Comparison of ENCODE assay signal across 37 cellular contexts in the genomic region with DNA sequence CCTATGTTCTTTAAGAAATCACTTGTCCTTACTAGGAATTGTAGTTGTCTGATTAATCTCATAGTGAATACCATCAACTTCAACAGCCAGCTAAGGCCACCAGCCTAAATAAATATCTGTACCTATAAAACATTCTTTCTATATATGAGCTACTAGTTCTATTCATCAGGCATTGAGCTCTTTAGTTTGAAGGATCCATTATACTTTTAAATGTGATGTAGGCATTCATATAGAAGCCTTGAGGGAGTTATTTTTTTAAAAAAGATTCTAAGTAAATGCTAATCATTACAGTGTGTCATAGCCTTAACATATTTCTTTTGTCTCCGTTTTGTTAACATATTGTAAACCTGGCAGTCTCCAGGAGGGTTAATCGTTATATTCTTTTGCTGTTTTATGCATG.
"Had no signal": no experiment of that assay in that cellular context is flagged by ENCODE, and none has a peak within 500 bp of the region (broad histone marks: within the 10 kb centered on the region; RNA-seq: fewer than 3 reads in every experiment).

No MANE protein-coding gene starts in this region.

- H3K36me3 ChIP-seq: adrenal gland, ascending aorta, brain microvascular endothelial cell, breast epithelium, cardiac muscle cell had no signal

- H3K27me3 ChIP-seq: adrenal gland, ascending aorta, body of pancreas, brain microvascular endothelial cell, breast epithelium, cardiac muscle cell had no signal

- ATAC-seq: activated naive CD4-positive, alpha-beta T cell treated with anti-CD3 and anti-CD28 coated beads, Interleukin-2, amount 50 U/mL, for 72 hours; activated naive CD8-positive, alpha-beta T cell treated with anti-CD3 and anti-CD28 coated beads, Interleukin-2, amount 50 U/mL, for 24 hours; activated T-cell treated with anti-CD3 and anti-CD28 coated beads, Interleukin-2, amount 50 U/mL, for 4 hours; activated T-cell treated with anti-CD3 and anti-CD28 coated beads, Interleukin-2, amount 50 U/mL, for 72 hours; activated T-helper 17 cell treated with anti-CD3 and anti-CD28 coated beads, Interleukin-2, amount 50 U/mL, for 72 hours; body of pancreas had no signal

- H3K36me3 Mint-ChIP-seq: activated naive CD4-positive, alpha-beta T cell treated with anti-CD3 and anti-CD28 coated beads, Interleukin-2, amount 10 ng/mL, durations not matched to agents 7 days and 5 days; activated naive CD4-positive, alpha-beta T cell treated with anti-CD3 and anti-CD28 coated beads, Interleukin-2, amount 50 U/mL, for 24 hours; activated naive CD4-positive, alpha-beta T cell treated with anti-CD3 and anti-CD28 coated beads, Interleukin-2, amount 50 U/mL, for 72 hours; activated naive CD8-positive, alpha-beta T cell; activated naive CD8-positive, alpha-beta T cell treated with anti-CD3 and anti-CD28 coated beads for 36 hours; activated naive CD8-positive, alpha-beta T cell treated with anti-CD3 and anti-CD28 coated beads, Interleukin-2, amount 10 ng/mL, durations not matched to agents 7 days and 5 days; brain had no signal

- H3K4me3 ChIP-seq: adrenal gland, ascending aorta, body of pancreas, breast epithelium, cardiac muscle cell had no signal

- H3K4me3 Mint-ChIP-seq: activated naive CD4-positive, alpha-beta T cell treated with anti-CD3 and anti-CD28 coated beads for 36 hours; activated naive CD4-positive, alpha-beta T cell treated with anti-CD3 and anti-CD28 coated beads, Interleukin-2, amount 10 ng/mL, durations not matched to agents 7 days and 5 days; activated naive CD4-positive, alpha-beta T cell treated with anti-CD3 and anti-CD28 coated beads, Interleukin-2, amount 50 U/mL, for 24 hours; activated naive CD8-positive, alpha-beta T cell; activated naive CD8-positive, alpha-beta T cell treated with anti-CD3 and anti-CD28 coated beads for 36 hours; activated naive CD8-positive, alpha-beta T cell treated with anti-CD3 and anti-CD28 coated beads, Interleukin-2, amount 10 ng/mL, durations not matched to agents 7 days and 5 days; activated naive CD8-positive, alpha-beta T cell treated with anti-CD3 and anti-CD28 coated beads, Interleukin-2, amount 50 U/mL, for 24 hours; activated T-cell treated with anti-CD3 and anti-CD28 coated beads, Interleukin-2, amount 50 U/mL, for 24 hours; activated T-cell treated with anti-CD3 and anti-CD28 coated beads, Interleukin-2, amount 50 U/mL, for 4 hours; activated T-cell treated with anti-CD3 and anti-CD28 coated beads, Interleukin-2, amount 50 U/mL, for 72 hours; activated T-helper 1 cell treated with anti-CD3 and anti-CD28 coated beads, Interleukin-12 subunit alpha, Interleukin-12 subunit beta, Interleukin-2, Interleukin-4 antibody, amounts not matched to agents 30 ng/mL and 10 ng/mL and 1 ng/mL, durations not matched to agents 14 hours and 24 hours and 36 hours; activated T-helper 17 cell treated with anti-CD3 and anti-CD28 coated beads, Interleukin-2, amount 50 U/mL, for 72 hours; brain; central memory CD8-positive, alpha-beta T cell had no signal

- H3K27ac ChIP-seq: adrenal gland, ascending aorta, body of pancreas, brain microvascular endothelial cell, breast epithelium, cardiac muscle cell had no signal

- H3K4me1 ChIP-seq: adrenal gland, ascending aorta, body of pancreas, breast epithelium had no signal

- H3K4me1 Mint-ChIP-seq: activated naive CD4-positive, alpha-beta T cell treated with anti-CD3 and anti-CD28 coated beads, Interleukin-2, amount 10 ng/mL, durations not matched to agents 7 days and 5 days; activated naive CD4-positive, alpha-beta T cell treated with anti-CD3 and anti-CD28 coated beads, Interleukin-2, amount 50 U/mL, for 24 hours; activated naive CD8-positive, alpha-beta T cell treated with anti-CD3 and anti-CD28 coated beads for 36 hours; activated naive CD8-positive, alpha-beta T cell treated with anti-CD3 and anti-CD28 coated beads, Interleukin-2, amount 10 ng/mL, durations not matched to agents 7 days and 5 days; activated naive CD8-positive, alpha-beta T cell treated with anti-CD3 and anti-CD28 coated beads, Interleukin-2, amount 50 U/mL, for 24 hours; activated T-helper 17 cell treated with anti-CD3 and anti-CD28 coated beads, Interleukin-2, amount 50 U/mL, for 72 hours; central memory CD8-positive, alpha-beta T cell had no signal

- H3K27me3 Mint-ChIP-seq: activated naive CD4-positive, alpha-beta T cell treated with anti-CD3 and anti-CD28 coated beads, Interleukin-2, amount 10 ng/mL, durations not matched to agents 7 days and 5 days; activated naive CD4-positive, alpha-beta T cell treated with anti-CD3 and anti-CD28 coated beads, Interleukin-2, amount 50 U/mL, for 24 hours; activated naive CD8-positive, alpha-beta T cell; activated naive CD8-positive, alpha-beta T cell treated with anti-CD3 and anti-CD28 coated beads for 36 hours; activated naive CD8-positive, alpha-beta T cell treated with anti-CD3 and anti-CD28 coated beads, Interleukin-2, amount 10 ng/mL, durations not matched to agents 7 days and 5 days; activated naive CD8-positive, alpha-beta T cell treated with anti-CD3 and anti-CD28 coated beads, Interleukin-2, amount 50 U/mL, for 24 hours; activated T-cell treated with anti-CD3 and anti-CD28 coated beads, Interleukin-2, amount 50 U/mL, for 24 hours; activated T-helper 17 cell treated with anti-CD3 and anti-CD28 coated beads, Interleukin-2, amount 50 U/mL, for 72 hours; brain; central memory CD8-positive, alpha-beta T cell had no signal

- H3K27ac Mint-ChIP-seq: activated naive CD4-positive, alpha-beta T cell treated with anti-CD3 and anti-CD28 coated beads for 36 hours; activated naive CD4-positive, alpha-beta T cell treated with anti-CD3 and anti-CD28 coated beads, Interleukin-2, amount 10 ng/mL, durations not matched to agents 7 days and 5 days; activated naive CD4-positive, alpha-beta T cell treated with anti-CD3 and anti-CD28 coated beads, Interleukin-2, amount 50 U/mL, for 24 hours; activated naive CD4-positive, alpha-beta T cell treated with anti-CD3 and anti-CD28 coated beads, Interleukin-2, amount 50 U/mL, for 72 hours; activated naive CD8-positive, alpha-beta T cell; activated naive CD8-positive, alpha-beta T cell treated with anti-CD3 and anti-CD28 coated beads for 36 hours; activated naive CD8-positive, alpha-beta T cell treated with anti-CD3 and anti-CD28 coated beads, Interleukin-2, amount 10 ng/mL, durations not matched to agents 7 days and 5 days; activated naive CD8-positive, alpha-beta T cell treated with anti-CD3 and anti-CD28 coated beads, Interleukin-2, amount 50 U/mL, for 24 hours; activated T-cell treated with anti-CD3 and anti-CD28 coated beads, Interleukin-2, amount 50 U/mL, for 24 hours; activated T-cell treated with anti-CD3 and anti-CD28 coated beads, Interleukin-2, amount 50 U/mL, for 72 hours; activated T-helper 1 cell treated with anti-CD3 and anti-CD28 coated beads, Interleukin-12 subunit alpha, Interleukin-12 subunit beta, Interleukin-2, Interleukin-4 antibody, amounts not matched to agents 30 ng/mL and 10 ng/mL and 1 ng/mL, durations not matched to agents 14 hours and 24 hours and 36 hours; activated T-helper 17 cell treated with anti-CD3 and anti-CD28 coated beads, Interleukin-2, amount 50 U/mL, for 72 hours; activated T-helper 2 cell treated with anti-CD3 and anti-CD28 coated beads, Interferon-gamma antibody, Interleukin-2, Interleukin-4, amounts not matched to agents 10 μg/mL and 5 μg/mL and 100 μg/mL, durations not matched to agents 14 hours and 24 hours and 36 hours; brain had no signal

- H3K9me3 Mint-ChIP-seq: activated naive CD4-positive, alpha-beta T cell treated with anti-CD3 and anti-CD28 coated beads for 36 hours; activated naive CD4-positive, alpha-beta T cell treated with anti-CD3 and anti-CD28 coated beads, Interleukin-2, amount 10 ng/mL, durations not matched to agents 7 days and 5 days; activated naive CD4-positive, alpha-beta T cell treated with anti-CD3 and anti-CD28 coated beads, Interleukin-2, amount 50 U/mL, for 24 hours; activated naive CD8-positive, alpha-beta T cell treated with anti-CD3 and anti-CD28 coated beads for 36 hours; activated T-helper 1 cell treated with anti-CD3 and anti-CD28 coated beads, Interleukin-12 subunit alpha, Interleukin-12 subunit beta, Interleukin-2, Interleukin-4 antibody, amounts not matched to agents 30 ng/mL and 10 ng/mL and 1 ng/mL, durations not matched to agents 14 hours and 24 hours and 36 hours; activated T-helper 17 cell treated with anti-CD3 and anti-CD28 coated beads, Interleukin-2, amount 50 U/mL, for 72 hours; brain had no signal

- H3K9me3 ChIP-seq: adrenal gland, ascending aorta, body of pancreas, breast epithelium had no signal

- DNase-seq: activated effector memory CD4-positive, alpha-beta T cell treated with anti-CD3 and anti-CD28 coated beads, Interleukin-2, amount 50 U/mL, for 16 hours; activated effector memory CD4-positive, alpha-beta T cell treated with Interleukin-2 at 50 U/mL for 16 hours; activated gamma-delta T cell; activated gamma-delta T cell treated with Interleukin-2 at 50 U/mL for 16 hours; activated naive CD4-positive, alpha-beta T cell; activated naive CD4-positive, alpha-beta T cell treated with anti-CD3 and anti-CD28 coated beads for 36 hours; activated naive CD4-positive, alpha-beta T cell treated with anti-CD3 and anti-CD28 coated beads, Interleukin-2, amount 10 ng/mL, durations not matched to agents 7 days and 5 days; activated naive CD4-positive, alpha-beta T cell treated with anti-CD3 and anti-CD28 coated beads, Interleukin-2, amount 50 U/mL, for 16 hours; activated naive CD4-positive, alpha-beta T cell treated with Interleukin-2 at 50 U/mL for 16 hours; activated naive CD8-positive, alpha-beta T cell treated with anti-CD3 and anti-CD28 coated beads for 36 hours; activated naive CD8-positive, alpha-beta T cell treated with anti-CD3 and anti-CD28 coated beads, Interleukin-2, amount 10 ng/mL, durations not matched to agents 7 days and 5 days; activated naive CD8-positive, alpha-beta T cell treated with anti-CD3 and anti-CD28 coated beads, Interleukin-2, amount 50 U/mL, for 24 hours; activated T-cell treated with anti-CD3 and anti-CD28 coated beads, Interleukin-2, amount 50 U/mL, for 24 hours; activated T-cell treated with anti-CD3 and anti-CD28 coated beads, Interleukin-2, amount 50 U/mL, for 4 hours; activated T-cell treated with anti-CD3 and anti-CD28 coated beads, Interleukin-2, amount 50 U/mL, for 48 hours; activated T-cell treated with anti-CD3 and anti-CD28 coated beads, Interleukin-2, amount 50 U/mL, for 72 hours; adrenal gland; amniotic stem cell; amygdala; anterior cingulate cortex; aorta; body of pancreas; brain microvascular endothelial cell; caudate nucleus; central memory CD4-positive, alpha-beta T cell; cerebellar nuclear complex had no signal
